In the genomic region with DNA sequence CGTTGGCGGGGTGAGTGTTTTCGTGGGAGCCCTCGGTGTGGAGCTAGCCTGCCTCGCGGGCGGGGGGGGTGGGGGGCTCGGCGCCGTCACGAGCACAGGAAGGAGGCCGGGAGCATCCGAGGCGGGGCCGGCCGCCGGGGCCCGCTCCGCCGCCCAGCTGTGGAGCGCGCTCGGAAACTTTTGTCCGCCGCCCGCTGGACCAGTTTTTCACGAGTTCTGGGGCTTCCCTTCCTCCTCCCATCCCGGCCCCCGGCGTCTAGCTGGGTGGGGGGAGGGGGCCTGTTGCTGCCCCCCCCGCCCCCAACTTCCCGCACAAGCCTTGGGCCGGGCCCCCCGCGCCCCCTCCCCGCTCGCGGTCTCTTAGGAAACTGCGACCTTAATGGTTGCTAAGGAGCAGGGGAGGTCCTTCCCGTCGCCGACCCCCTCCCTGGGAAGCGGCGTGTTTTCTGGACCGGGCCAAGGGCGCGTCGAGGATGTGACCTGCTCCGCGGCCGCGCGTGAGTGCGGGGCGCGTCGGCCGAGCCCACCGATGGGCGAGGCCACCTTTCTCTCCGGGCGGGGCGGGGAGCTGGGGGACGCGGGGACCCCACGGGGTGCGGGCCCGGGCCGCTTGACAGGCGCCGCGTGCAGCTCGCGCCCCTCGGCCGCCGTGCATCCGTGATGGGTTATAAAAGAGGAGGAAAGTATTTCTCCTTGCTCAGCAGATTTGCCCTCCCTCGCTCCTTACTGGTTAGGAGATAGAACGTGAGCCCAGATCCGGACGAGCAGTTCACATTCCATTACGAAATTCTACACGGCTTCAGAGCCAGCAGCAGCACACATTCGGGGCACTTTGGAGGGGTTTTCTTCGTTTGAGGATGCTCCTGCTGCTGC, we compare ENCODE assay signal across 8 cellular contexts. TPM values are rescaled to one million over a fixed set of nuclear protein-coding genes. Genes with fewer than 3 reads are reported as not detected.
DNase-seq lines count a peak whose midpoint lies in the region; ATAC-seq and TF ChIP-seq lines count a peak whose summit lies in the region.

No MANE protein-coding gene starts in this region.

- H2AFZ ChIP-seq in parathyroid adenoma, result peak overlapping the region; percentile 98

- no peaks in the 10 kb centered on the region for H3K36me3 ChIP-seq in CD4-positive, CD25-positive, alpha-beta regulatory T cell (ENCODE audit: control insufficient read depth, insufficient read depth, low read length)
- no peaks in the 10 kb centered on the region for H3K36me3 ChIP-seq in parathyroid adenoma (ENCODE audit: control insufficient read depth, insufficient read depth, low read length)

- H3K9me3 Mint-ChIP-seq in CD4-positive, CD25-positive, alpha-beta regulatory T cell, result peaks cover 0 to 2% (median 0%) of the 10 kb centered on the region in 7 donors
- no peaks in the 10 kb centered on the region for H3K9me3 Mint-ChIP-seq in activated naive CD8-positive, alpha-beta T cell (ENCODE audit: low read depth)

- no peaks in the 10 kb centered on the region for H3K27me3 Mint-ChIP-seq in CD4-positive, CD25-positive, alpha-beta regulatory T cell
- no peaks in the 10 kb centered on the region for H3K27me3 Mint-ChIP-seq in activated naive CD8-positive, alpha-beta T cell

- no peaks in the 10 kb centered on the region for H3K9me3 ChIP-seq in CD4-positive, CD25-positive, alpha-beta regulatory T cell (ENCODE audit: control insufficient read depth in 2 of 2, low read length in 2 of 2)
- no peaks in the 10 kb centered on the region for H3K9me3 ChIP-seq in parathyroid adenoma (ENCODE audit: control insufficient read depth, low read length)

- no peak for TF ChIP-seq CTCF in RWPE1 (conservative IDR thresholded peaks at IDR 0.05; ENCODE audit: low read depth)
- no peak for TF ChIP-seq CTCF in parathyroid adenoma (IDR thresholded peaks at IDR 0.05)

- H3K27me3 ChIP-seq in CD4-positive, CD25-positive, alpha-beta regulatory T cell (ENCODE audit: control insufficient read depth, insufficient read depth, low read length), result no peaks in the 10 kb centered on the region
- no peaks in the 10 kb centered on the region for H3K27me3 ChIP-seq in parathyroid adenoma (ENCODE audit: control insufficient read depth, insufficient read depth, low read length)

- CTCF ChIA-PET in RWPE1 (lab: Yijun Ruan, JAX), result interaction anchor here (0.8 kb wide), 1 partner anchor 284 kb away, joined by 4 read pairs; no protein-coding TSS in a partner anchor

- POLR2A ChIA-PET in RWPE1 (lab: Yijun Ruan, JAX; ENCODE audit: low non-redundant PET), result interaction anchor here (0.6 kb wide), 1 partner anchor 132 kb away, joined by 13 read pairs; no protein-coding TSS in a partner anchor

- peak overlapping the region; percentile 83 for H3K4me3 ChIP-seq in CD4-positive, CD25-positive, alpha-beta regulatory T cell (ENCODE audit: low read depth, low read length)
- peak overlapping the region; percentile 86 for H3K4me3 ChIP-seq in parathyroid adenoma (ENCODE audit: low read depth, low read length)

- peak in 1 of 2 donors; percentile 17 for ATAC-seq in CD4-positive, CD25-positive, alpha-beta regulatory T cell (ENCODE audit: low read depth in 2 of 2)
- ATAC-seq in HG02759 (IDR thresholded peaks at IDR 0.05; ENCODE audit: unreplicated experiment), result peak; percentile 16
- peak; percentile 62 for ATAC-seq in Right ventricle myocardium inferior
- no peak for ATAC-seq in GM21737 (IDR thresholded peaks at IDR 0.05; ENCODE audit: unreplicated experiment)

- H3K4me1 ChIP-seq in CD4-positive, CD25-positive, alpha-beta regulatory T cell (ENCODE audit: control insufficient read depth, insufficient read depth, low read length, poor library complexity, severe bottlenecking), result peaks cover 43% of the 10 kb centered on the region
- H3K4me1 ChIP-seq in parathyroid adenoma, result peaks cover 4% of the 10 kb centered on the region

- H3K4me2 ChIP-seq in parathyroid adenoma (ENCODE audit: low read length), result peak overlapping the region; percentile 97

- no peaks in the 10 kb centered on the region for H3K36me3 Mint-ChIP-seq in CD4-positive, CD25-positive, alpha-beta regulatory T cell
- no peaks in the 10 kb centered on the region for H3K36me3 Mint-ChIP-seq in activated naive CD8-positive, alpha-beta T cell

- H3K27ac ChIP-seq in CD4-positive, CD25-positive, alpha-beta regulatory T cell (ENCODE audit: insufficient read depth, low read length, poor library complexity, severe bottlenecking), result peak overlapping the region; percentile 68
- H3K27ac ChIP-seq in RWPE1 (peak overlapping the region; percentile 90), parathyroid adenoma (peak overlapping the region; percentile 58)

- peak; percentile 17 to 66 (median 23) for DNase-seq in CD4-positive, CD25-positive, alpha-beta regulatory T cell
- peak; percentile 76 for DNase-seq in RWPE1 (ENCODE audit: low spot score)
- DNase-seq in Right ventricle myocardium inferior (ENCODE audit: missing footprints), result peak; percentile 79
- DNase-seq in GOT3 (lab: John Stamatoyannopoulos, UW), result no peak

- H3K4me3 Mint-ChIP-seq in CD4-positive, CD25-positive, alpha-beta regulatory T cell, result peak overlapping the region; percentile 89 to 95 (median 94)
- peak overlapping the region; percentile 95 for H3K4me3 Mint-ChIP-seq in activated naive CD8-positive, alpha-beta T cell

- H3K27ac Mint-ChIP-seq in CD4-positive, CD25-positive, alpha-beta regulatory T cell, result peak overlapping the region; percentile 88 to 95 (median 93)
- H3K27ac Mint-ChIP-seq in activated naive CD8-positive, alpha-beta T cell, result peak overlapping the region; percentile 85

- peaks cover 29% of the 10 kb centered on the region for H3K79me2 ChIP-seq in parathyroid adenoma

- intact Hi-C loops in Right ventricle myocardium inferior (cut with DNase I), result loop anchor here (2.0 to 10.0 kb wide), 6 partner anchors 32 to 422 kb away; no protein-coding TSS in a partner anchor

- no peak overlapping the region for H3K9ac ChIP-seq in parathyroid adenoma

- peaks cover 16 to 53% (median 47%) of the 10 kb centered on the region in 4 donors for H3K4me1 Mint-ChIP-seq in CD4-positive, CD25-positive, alpha-beta regulatory T cell
- peaks cover 55% of the 10 kb centered on the region for H3K4me1 Mint-ChIP-seq in activated naive CD8-positive, alpha-beta T cell (ENCODE audit: low read depth)

RNA-seq across cellular contexts. Expression of gene RREB1, which starts 1.4 kb away (rescaled TPM):
- total RNA-seq in CD4-positive, CD25-positive, alpha-beta regulatory T cell, result 45.2 TPM
- polyA plus RNA-seq in CD4-positive, CD25-positive, alpha-beta regulatory T cell, result 1 to 10 TPM; 1.2 to 3.8 (median 2.1) TPM
- 34.2 TPM for total RNA-seq in Right ventricle myocardium inferior
